ENCODE assay signal across 10 cellular contexts in the genomic region with DNA sequence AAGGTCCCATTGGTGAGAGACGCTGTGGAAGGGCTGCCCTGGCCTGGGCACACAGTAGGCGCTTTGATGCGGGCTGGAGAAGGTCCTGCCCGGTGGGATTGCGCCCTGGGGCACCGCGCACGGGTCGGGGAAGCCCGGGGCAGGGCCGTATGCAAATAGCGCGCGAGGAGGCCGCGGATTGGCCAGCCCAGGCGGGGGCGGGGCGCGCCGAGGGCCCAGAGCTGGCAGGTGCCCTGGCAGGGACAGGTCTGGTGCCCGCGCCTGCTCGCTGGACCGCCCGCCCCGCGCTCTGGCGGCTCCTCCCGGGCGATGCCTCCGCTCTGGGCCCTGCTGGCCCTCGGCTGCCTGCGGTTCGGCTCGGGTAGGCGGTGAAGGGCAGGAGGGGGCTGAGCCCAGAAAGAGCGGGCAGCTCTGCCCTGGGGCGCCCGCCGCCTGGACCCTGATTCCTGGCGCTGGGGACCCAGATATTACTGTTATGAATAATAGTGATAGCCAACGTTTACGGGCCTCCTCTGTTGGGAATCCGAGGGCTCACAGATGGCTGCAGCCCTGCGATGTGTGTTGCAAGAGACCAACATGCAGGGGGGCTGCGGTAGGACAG. TPM values are rescaled to one million over a fixed set of nuclear protein-coding genes. Genes with fewer than 3 reads are reported as not detected.
DNase-seq lines count a peak whose midpoint lies in the region; ATAC-seq and TF ChIP-seq lines count a peak whose summit lies in the region.
"Had no signal": no experiment of that assay in that cellular context is flagged by ENCODE, and none has a peak within 500 bp of the region (broad histone marks: within the 10 kb centered on the region; RNA-seq: fewer than 3 reads in every experiment).

A gene (plus strand): TSS at position 245 of the 601 bp plus-strand sequence. CDS start 65 bp downstream, at position 310.

- no peak within 1 kb of the TSS for H3K27ac ChIP-seq in ascending aorta
- H3K27ac ChIP-seq in vagina = no peak within 1 kb of the TSS

- no peak for TF ChIP-seq POLR2A in vagina (IDR thresholded peaks at IDR 0.05)

- intact Hi-C loops in ascending aorta (cut with DNase I) (no loop called here), vagina (cut with DNase I) (no loop called here)

- ATAC-seq in HG03565 (IDR thresholded peaks at IDR 0.05; ENCODE audit: unreplicated experiment) = no peak

- H3K27me3 ChIP-seq in ascending aorta (no peaks in the 10 kb centered on the region), vagina (no peaks in the 10 kb centered on the region)

- H3K4me1 ChIP-seq in ascending aorta (peaks cover 7 to 16% of the 10 kb centered on the region in 2 donors), vagina (peaks cover 22% of the 10 kb centered on the region)

- TF ChIP-seq CTCF in GM20000 (IDR thresholded peaks at IDR 0.05; ENCODE audit: extremely low read depth, missing control alignments) (no peak), ascending aorta (IDR thresholded peaks at IDR 0.05) (no peak), vagina (IDR thresholded peaks at IDR 0.05) (no peak)

- H3K9me3 ChIP-seq in ascending aorta (no peaks in the 10 kb centered on the region), vagina (no peaks in the 10 kb centered on the region)

- DNase-seq in GM20000 (ENCODE audit: low spot score) (peak; percentile 57), SHP77 treated with DMSO at 0.1 percent for 48 hours (lab: John Stamatoyannopoulos, UW) (peak; percentile 15), ascending aorta (ENCODE audit: low spot score in 2 of 2) (peak in 1 of 2 donors; percentile 81), iPS-NIHi11 (ENCODE audit: low spot score) (peak; percentile 94), NCI-H1105 treated with DMSO at 0.1 percent for 48 hours (lab: John Stamatoyannopoulos, UW) (no peak), vagina (ENCODE audit: extremely low spot score in 2 of 2) (no peak)
- peak; percentile 74 for DNase-seq in stimulated activated CD4-positive, alpha-beta T cell treated with anti-CD3 and anti-CD28 coated beads, Interleukin-15, amount 100 ng/mL, for 24 hours

- H3K4me3 ChIP-seq in ascending aorta (peak within 1 kb of the TSS; percentile 47 to 57), vagina (peak within 1 kb of the TSS in 1 of 2 donors; percentile 41)

- no peaks in the 10 kb centered on the region for H3K36me3 ChIP-seq in ascending aorta
- no peaks in the 10 kb centered on the region for H3K36me3 ChIP-seq in vagina

RNA-seq across cellular contexts. Expression of the gene that starts here (rescaled TPM):
- total RNA-seq in ascending aorta = not detected
- total RNA-seq in vagina = not detected
- total RNA-seq: LHCN-M2, pulmonary artery endothelial cell had no signal

Comparison
In these comparisons a context has a peak if more than half of its experiments do, and no peak if none do; other contexts are left out.
1. DNase-seq: peak in GM20000 (single experiment), SHP77 treated with DMSO at 0.1 percent for 48 hours (single experiment), iPS-NIHi11 (single experiment) and stimulated activated CD4-positive, alpha-beta T cell treated with anti-CD3 and anti-CD28 coated beads, Interleukin-15, amount 100 ng/mL, for 24 hours (single experiment); none in NCI-H1105 treated with DMSO at 0.1 percent for 48 hours (single experiment) and vagina (0 of 2).